8 cellular contexts compared by ENCODE assay signal in the genomic region with DNA sequence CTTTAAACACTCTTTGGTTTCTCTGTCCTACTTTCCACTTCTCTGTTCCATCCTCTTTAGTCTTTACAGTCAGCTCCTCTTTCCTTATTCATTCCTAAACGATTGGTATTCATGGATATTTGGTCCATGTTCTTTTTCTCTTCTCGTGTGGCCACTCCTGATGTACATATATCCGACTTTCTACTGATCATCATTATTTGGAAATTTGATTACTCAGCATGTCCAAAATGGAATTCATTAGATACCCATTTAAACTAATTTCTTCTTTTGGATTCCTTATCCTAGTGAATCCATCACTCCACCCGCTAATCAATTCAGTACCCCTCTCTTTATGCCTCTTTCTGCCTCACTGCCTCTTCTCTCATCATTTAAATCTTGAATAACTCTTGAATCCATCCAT. TPM values are rescaled to one million over a fixed set of nuclear protein-coding genes. Genes with fewer than 3 reads are reported as not detected.
"Had no signal": no experiment of that assay in that cellular context is flagged by ENCODE, and none has a peak within 500 bp of the region (broad histone marks: within the 10 kb centered on the region; RNA-seq: fewer than 3 reads in every experiment).

No MANE protein-coding gene starts in this region.

- H3K4me3 Mint-ChIP-seq: GM23338 had no signal

- H2AFZ ChIP-seq: GM23338 had no signal

- H3K27ac Mint-ChIP-seq: GM23338 had no signal

- H3K4me1 Mint-ChIP-seq: GM23338 had no signal

- FAIRE-seq: HTR-8/SVneo had no signal

- H3K9me3 ChIP-seq: HAP-1 had no signal

- H3K9me3 Mint-ChIP-seq: GM23338 had no signal

- ATAC-seq: GM23338 had no signal

- H3K4me2 ChIP-seq: GM23338, KMS-11 had no signal

- H3K9ac ChIP-seq: KMS-11 had no signal

- H3K4me3 ChIP-seq: GM23338, HAP-1 had no signal

- H3K36me3 ChIP-seq: HAP-1 had no signal

- H3K4me1 ChIP-seq: HAP-1 had no signal

- DNase-seq: H7, Karpas-422, KBM-7 had no signal

- H3K27ac ChIP-seq: KMS-11 had no signal

RNA-seq across cellular contexts. Expression of gene TNFSF18, which starts 43.8 kb away (rescaled TPM):
- total RNA-seq: GM23338, H7, HT-29 had no signal
- polyA plus RNA-seq: GM23338 had no signal
